12 cellular contexts compared by ENCODE assay signal in the genomic region with DNA sequence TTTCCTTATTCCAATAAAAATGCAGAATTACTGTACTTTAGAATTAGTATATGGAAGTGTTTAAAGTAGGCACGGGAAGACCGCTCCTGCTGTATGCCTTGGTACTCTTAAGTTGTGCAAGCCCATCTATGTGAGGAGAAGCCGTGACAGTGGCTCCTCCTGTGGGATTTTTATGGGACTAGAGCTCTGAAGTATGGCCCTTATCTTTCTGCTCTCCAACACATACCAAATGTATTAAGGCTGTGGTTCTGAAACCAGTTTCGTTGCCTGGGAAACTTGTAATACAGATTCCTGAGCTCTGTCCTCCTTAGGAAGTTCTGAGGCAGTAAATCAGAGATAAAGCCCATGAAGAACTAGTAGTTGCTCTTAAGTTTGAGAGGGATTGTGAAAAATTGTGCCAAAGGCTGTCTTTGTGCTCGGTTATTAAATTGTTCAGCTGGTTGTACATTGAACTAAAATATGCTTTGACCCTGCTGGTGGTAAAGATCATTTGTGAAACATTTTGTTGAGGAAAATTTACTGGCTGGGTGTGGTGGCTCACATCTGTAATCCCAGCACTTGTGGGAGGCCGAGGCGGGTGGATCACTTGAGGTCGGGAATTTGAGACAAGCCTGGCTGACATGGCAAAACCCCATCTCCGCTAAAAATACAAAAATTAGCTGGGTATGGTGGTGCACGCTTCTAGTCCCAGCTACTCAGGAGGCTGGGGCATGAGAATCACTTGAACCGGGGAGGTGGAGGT. TPM values are rescaled to one million over a fixed set of nuclear protein-coding genes. Genes with fewer than 3 reads are reported as not detected.
DNase-seq lines count a peak whose midpoint lies in the region; ATAC-seq and TF ChIP-seq lines count a peak whose summit lies in the region.
"Had no signal": no experiment of that assay in that cellular context is flagged by ENCODE, and none has a peak within 500 bp of the region (broad histone marks: within the 10 kb centered on the region; RNA-seq: fewer than 3 reads in every experiment).

No MANE protein-coding gene starts in this region.

- H3K79me2 ChIP-seq in PC-3 (ENCODE audit: low read length), result peaks cover 87% of the 10 kb centered on the region

- H3K9me2 ChIP-seq in PC-3 (replicated peaks; ENCODE audit: low read length), result no peaks in the 10 kb centered on the region

- POLR2A ChIA-PET in PC-3 (lab: Charles Lee; ENCODE audit: unreplicated experiment), result interaction anchor here (0.7 kb wide), 1 partner anchor 1511 kb away, joined by 3 read pairs; no protein-coding TSS in a partner anchor

- no peak overlapping the region for H3K9ac ChIP-seq in PC-3 (ENCODE audit: low read length)

- H3K4me2 ChIP-seq in PC-3 (ENCODE audit: low read length), result no peak overlapping the region

- H3K9me3 Mint-ChIP-seq in CD4-positive, CD25-positive, alpha-beta regulatory T cell, result no peaks in the 10 kb centered on the region
- no peaks in the 10 kb centered on the region for H3K9me3 Mint-ChIP-seq in natural killer cell treated with Interleukin-12 subunit alpha and Interleukin-12 subunit beta and Interleukin-15 and Interleukin-18, amount 100 ng/mL, for 72 hours

- H2AFZ ChIP-seq in PC-3 (ENCODE audit: low read length), result no peak overlapping the region

- peaks cover 6% of the 10 kb centered on the region for H3K36me3 Mint-ChIP-seq in CD4-positive, CD25-positive, alpha-beta regulatory T cell
- no peaks in the 10 kb centered on the region for H3K36me3 Mint-ChIP-seq in natural killer cell treated with Interleukin-12 subunit alpha and Interleukin-12 subunit beta and Interleukin-15 and Interleukin-18, amount 100 ng/mL, for 72 hours

- H3K36me3 ChIP-seq in CD4-positive, CD25-positive, alpha-beta regulatory T cell (ENCODE audit: control insufficient read depth, insufficient read depth, low read length), result no peaks in the 10 kb centered on the region
- no peaks in the 10 kb centered on the region for H3K36me3 ChIP-seq in PC-3 (ENCODE audit: low read depth, low read length)

- no peaks in the 10 kb centered on the region for H3K4me1 ChIP-seq in CD4-positive, CD25-positive, alpha-beta regulatory T cell (ENCODE audit: control insufficient read depth, insufficient read depth, low read length, poor library complexity, severe bottlenecking)
- peaks cover 11% of the 10 kb centered on the region for H3K4me1 ChIP-seq in PC-3 (ENCODE audit: insufficient read depth, low read length)

- no peak for TF ChIP-seq CTCF in PC-3 (conservative IDR thresholded peaks at IDR 0.05; ENCODE audit: low read depth, low read length)
- TF ChIP-seq CTCF in omental fat pad (IDR thresholded peaks at IDR 0.05), result no peak

- no peaks in the 10 kb centered on the region for H3K9me3 ChIP-seq in CD4-positive, CD25-positive, alpha-beta regulatory T cell (ENCODE audit: control insufficient read depth in 2 of 2, low read length in 2 of 2)
- no peaks in the 10 kb centered on the region for H3K9me3 ChIP-seq in PC-3 (ENCODE audit: low read length)
- H3K9me3 ChIP-seq: psoas muscle had no signal

- no peak for ATAC-seq in CD4-positive, CD25-positive, alpha-beta regulatory T cell (ENCODE audit: low read depth in 2 of 2)
- no peak for ATAC-seq in PC-3
- ATAC-seq in omental fat pad (ENCODE audit: low FRiP score), result peak; percentile 83
- no peak for ATAC-seq in natural killer cell treated with Interleukin-12 subunit alpha and Interleukin-12 subunit beta and Interleukin-15 and Interleukin-18, amount 100 ng/mL, for 72 hours
- ATAC-seq in GM21515 (IDR thresholded peaks at IDR 0.05; ENCODE audit: unreplicated experiment), result no peak
- ATAC-seq in HG02763 (IDR thresholded peaks at IDR 0.05; ENCODE audit: unreplicated experiment), result no peak
- ATAC-seq: psoas muscle had no signal

- peak overlapping the region; percentile 36 to 79 (median 64) for H3K27ac Mint-ChIP-seq in CD4-positive, CD25-positive, alpha-beta regulatory T cell
- H3K27ac Mint-ChIP-seq in natural killer cell treated with Interleukin-12 subunit alpha and Interleukin-12 subunit beta and Interleukin-15 and Interleukin-18, amount 100 ng/mL, for 72 hours, result no peak overlapping the region

- no peaks in the 10 kb centered on the region for H3K27me3 Mint-ChIP-seq in CD4-positive, CD25-positive, alpha-beta regulatory T cell
- H3K27me3 Mint-ChIP-seq in natural killer cell treated with Interleukin-12 subunit alpha and Interleukin-12 subunit beta and Interleukin-15 and Interleukin-18, amount 100 ng/mL, for 72 hours, result no peaks in the 10 kb centered on the region

- no peak overlapping the region for H3K27ac ChIP-seq in CD4-positive, CD25-positive, alpha-beta regulatory T cell (ENCODE audit: insufficient read depth, low read length, poor library complexity, severe bottlenecking)
- no peak overlapping the region for H3K27ac ChIP-seq in PC-3 (ENCODE audit: low read length)
- H3K27ac ChIP-seq: psoas muscle had no signal

- H3F3A ChIP-seq in PC-3 (ENCODE audit: low read length, unreplicated experiment), result no peaks in the 10 kb centered on the region

- CTCF ChIA-PET in PC-3 (lab: Charles Lee), result no interaction called here

- intact Hi-C loops in PC-3 (cut with micrococcal nuclease), result no loop called here

- no peak overlapping the region for H3K4me3 Mint-ChIP-seq in CD4-positive, CD25-positive, alpha-beta regulatory T cell
- H3K4me3 Mint-ChIP-seq in natural killer cell treated with Interleukin-12 subunit alpha and Interleukin-12 subunit beta and Interleukin-15 and Interleukin-18, amount 100 ng/mL, for 72 hours, result no peak overlapping the region

- BruUV-seq in PC-3 (replicated peaks; lab: Mats Ljungman, UMichigan), result no TSS peak

- peaks cover 20% of the 10 kb centered on the region for H4K20me1 ChIP-seq in PC-3 (ENCODE audit: low read length)

- no peak overlapping the region for H3K4me3 ChIP-seq in CD4-positive, CD25-positive, alpha-beta regulatory T cell (ENCODE audit: low read depth, low read length)
- H3K4me3 ChIP-seq in PC-3 (ENCODE audit: low read length), result no peak overlapping the region
- H3K4me3 ChIP-seq: psoas muscle had no signal

- no peak for DNase-seq in CD4-positive, CD25-positive, alpha-beta regulatory T cell
- DNase-seq in PC-3 (peak; percentile 13), fibroblast of the conjunctiva (ENCODE audit: low read depth) (peak; percentile 20), omental fat pad (ENCODE audit: low spot score) (no peak), NCI-H1105 (lab: John Stamatoyannopoulos, UW) (no peak)
- no peak for DNase-seq in natural killer cell treated with Interleukin-12 subunit alpha and Interleukin-12 subunit beta and Interleukin-15 and Interleukin-18, amount 100 ng/mL, for 72 hours (ENCODE audit: low spot score)
- DNase-seq: COR-L47, Kasumi-1, NCI-H526, psoas muscle had no signal

- H3K27me3 ChIP-seq in CD4-positive, CD25-positive, alpha-beta regulatory T cell (ENCODE audit: control insufficient read depth, insufficient read depth, low read length), result no peaks in the 10 kb centered on the region
- H3K27me3 ChIP-seq in PC-3 (ENCODE audit: low read length), result no peaks in the 10 kb centered on the region

- H3K4me1 Mint-ChIP-seq in CD4-positive, CD25-positive, alpha-beta regulatory T cell, result peaks cover 11 to 22% (median 16%) of the 10 kb centered on the region in 4 donors
- H3K4me1 Mint-ChIP-seq in natural killer cell treated with Interleukin-12 subunit alpha and Interleukin-12 subunit beta and Interleukin-15 and Interleukin-18, amount 100 ng/mL, for 72 hours (ENCODE audit: low read depth in 2 of 2), result peaks cover 4 to 8% of the 10 kb centered on the region in 2 donors

RNA-seq across cellular contexts. Expression of gene RTN3, which starts 29.3 kb away (rescaled TPM):
- total RNA-seq in CD4-positive, CD25-positive, alpha-beta regulatory T cell, result 33.2 TPM
- polyA plus RNA-seq in CD4-positive, CD25-positive, alpha-beta regulatory T cell, result 10 to 100 TPM; 41.5 to 63.6 (median 48.4) TPM
- total RNA-seq in PC-3 (2014; rRNA removed) (100 and 133 TPM in 2 replicates), omental fat pad (100 to 1,000 TPM; 137 to 307 (median 193) TPM)
- 10 to 100 TPM; 52.3 to 55.3 TPM for total RNA-seq in natural killer cell treated with Interleukin-12 subunit alpha and Interleukin-12 subunit beta and Interleukin-15 and Interleukin-18, amount 100 ng/mL, for 72 hours

RNA-seq across cellular contexts. Expression of gene ATL3, which starts 39.5 kb away (rescaled TPM):
- 33.7 TPM for total RNA-seq in CD4-positive, CD25-positive, alpha-beta regulatory T cell
- 10 to 100 TPM; 23.6 to 26.4 (median 25.0) TPM for polyA plus RNA-seq in CD4-positive, CD25-positive, alpha-beta regulatory T cell
- total RNA-seq in PC-3 (2014; rRNA removed) (47.2 and 51.0 TPM in 2 replicates), omental fat pad (100 to 1,000 TPM in 1 of 4 donors, 10 to 100 TPM in 3; 84.4 to 100 (median 86.5) TPM)
- 10 to 100 TPM; 12.5 to 40.6 TPM for total RNA-seq in natural killer cell treated with Interleukin-12 subunit alpha and Interleukin-12 subunit beta and Interleukin-15 and Interleukin-18, amount 100 ng/mL, for 72 hours

RNA-seq across cellular contexts. Expression of gene ZFTA, which starts 57.9 kb away (rescaled TPM):
- 2.2 TPM for total RNA-seq in CD4-positive, CD25-positive, alpha-beta regulatory T cell
- polyA plus RNA-seq in CD4-positive, CD25-positive, alpha-beta regulatory T cell, result under 1 TPM in 3 of 4 donors, not detected in 1; 0.07 to 0.13 (median 0.08) TPM
- total RNA-seq in PC-3 (2014; rRNA removed) (15.1 and 29.5 TPM in 2 replicates), omental fat pad (10 to 100 TPM; 10.7 to 18.3 (median 15.6) TPM)
- 1 to 10 TPM; 5.0 to 7.6 TPM for total RNA-seq in natural killer cell treated with Interleukin-12 subunit alpha and Interleukin-12 subunit beta and Interleukin-15 and Interleukin-18, amount 100 ng/mL, for 72 hours

Comparison
In these comparisons a context has a peak if more than half of its experiments do, and no peak if none do; other contexts are left out.
1. DNase-seq: peak in PC-3 (single experiment) and fibroblast of the conjunctiva (single experiment); none in CD4-positive, CD25-positive, alpha-beta regulatory T cell (0 of 3), omental fat pad (single experiment), NCI-H1105 (single experiment) and natural killer cell treated with Interleukin-12 subunit alpha and Interleukin-12 subunit beta and Interleukin-15 and Interleukin-18, amount 100 ng/mL, for 72 hours (single experiment).
2. H3K27ac Mint-ChIP-seq: peak in CD4-positive, CD25-positive, alpha-beta regulatory T cell (3 of 3); none in natural killer cell treated with Interleukin-12 subunit alpha and Interleukin-12 subunit beta and Interleukin-15 and Interleukin-18, amount 100 ng/mL, for 72 hours (0 of 2).